In the genomic region with DNA sequence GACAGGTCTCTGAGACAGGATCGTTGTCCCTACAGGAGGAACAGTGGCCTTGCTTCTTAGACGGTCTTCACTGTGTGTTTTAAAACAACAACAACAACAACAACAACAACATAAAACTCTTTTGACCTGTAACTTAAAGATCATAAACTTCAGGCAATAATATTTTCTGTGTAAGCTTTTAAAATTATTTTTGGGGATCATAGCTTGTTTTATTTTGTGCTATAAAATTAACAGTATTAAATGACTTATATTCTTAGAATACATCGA, we compare ENCODE assay signal across 11 cellular contexts.
"Had no signal": no experiment of that assay in that cellular context is flagged by ENCODE, and none has a peak within 500 bp of the region (broad histone marks: within the 10 kb centered on the region; RNA-seq: fewer than 3 reads in every experiment).

No MANE protein-coding gene starts in this region.

- H3K4me1 ChIP-seq: adrenal gland had no signal

- H3K9me3 ChIP-seq: adrenal gland, tibial artery had no signal

- H3K4me3 ChIP-seq: adrenal gland, tibial artery had no signal

- H3K27me3 Mint-ChIP-seq: activated B cell treated with CpG ODN at 0.5 μM for 24 hours; dendritic cell treated with granulocyte-macrophage colony-stimulating factor and Interleukin-4, amounts not matched to agents 40 ng/mL and 50 ng/mL, for 4 days had no signal

- DNase-seq: activated B cell treated with CpG ODN at 0.5 μM for 24 hours; activated CD4-positive, alpha-beta T cell treated with anti-CD3 and anti-CD28 coated beads, Interleukin-2, amount 10 ng/mL, durations not matched to agents 7 days and 5 days; activated naive CD4-positive, alpha-beta T cell treated with anti-CD3 and anti-CD28 coated beads, Interleukin-2, amount 50 U/mL, for 16 hours; central memory CD4-positive, alpha-beta T cell; glutamatergic neuron; tibial artery had no signal

- H3K9me3 Mint-ChIP-seq: activated B cell treated with CpG ODN at 0.5 μM for 24 hours; activated CD4-positive, alpha-beta T cell treated with anti-CD3 and anti-CD28 coated beads, Interleukin-2, amount 10 ng/mL, durations not matched to agents 7 days and 5 days; activated T-helper 2 cell treated with anti-CD3 and anti-CD28 coated beads, Interferon-gamma antibody, Interleukin-2, Interleukin-4, amounts not matched to agents 10 μg/mL and 5 μg/mL and 100 μg/mL, durations not matched to agents 14 hours and 24 hours and 36 hours; dendritic cell treated with granulocyte-macrophage colony-stimulating factor and Interleukin-4, amounts not matched to agents 40 ng/mL and 50 ng/mL, for 4 days; memory B cell; T-helper 1 cell treated with Interleukin-12 subunit alpha and Interleukin-12 subunit beta and Interleukin-4 antibody, amounts not matched to agents 30 μg/mL and 1 μg/mL, for 36 hours had no signal

- H3K4me3 Mint-ChIP-seq: activated B cell treated with CpG ODN at 0.5 μM for 24 hours; activated CD4-positive, alpha-beta T cell treated with anti-CD3 and anti-CD28 coated beads, Interleukin-2, amount 10 ng/mL, durations not matched to agents 7 days and 5 days; dendritic cell treated with granulocyte-macrophage colony-stimulating factor and Interleukin-4, amounts not matched to agents 40 ng/mL and 50 ng/mL, for 4 days; memory B cell; T-helper 1 cell treated with Interleukin-12 subunit alpha and Interleukin-12 subunit beta and Interleukin-4 antibody, amounts not matched to agents 30 μg/mL and 1 μg/mL, for 36 hours had no signal

- H3K27ac Mint-ChIP-seq: activated B cell treated with CpG ODN at 0.5 μM for 24 hours; activated T-helper 2 cell treated with anti-CD3 and anti-CD28 coated beads, Interferon-gamma antibody, Interleukin-2, Interleukin-4, amounts not matched to agents 10 μg/mL and 5 μg/mL and 100 μg/mL, durations not matched to agents 14 hours and 24 hours and 36 hours; dendritic cell treated with granulocyte-macrophage colony-stimulating factor and Interleukin-4, amounts not matched to agents 40 ng/mL and 50 ng/mL, for 4 days; memory B cell; T-helper 1 cell treated with Interleukin-12 subunit alpha and Interleukin-12 subunit beta and Interleukin-4 antibody, amounts not matched to agents 30 μg/mL and 1 μg/mL, for 36 hours had no signal

- H3K27me3 ChIP-seq: adrenal gland, tibial artery had no signal

- H3K27ac ChIP-seq: adrenal gland, tibial artery had no signal
